In the genomic region with DNA sequence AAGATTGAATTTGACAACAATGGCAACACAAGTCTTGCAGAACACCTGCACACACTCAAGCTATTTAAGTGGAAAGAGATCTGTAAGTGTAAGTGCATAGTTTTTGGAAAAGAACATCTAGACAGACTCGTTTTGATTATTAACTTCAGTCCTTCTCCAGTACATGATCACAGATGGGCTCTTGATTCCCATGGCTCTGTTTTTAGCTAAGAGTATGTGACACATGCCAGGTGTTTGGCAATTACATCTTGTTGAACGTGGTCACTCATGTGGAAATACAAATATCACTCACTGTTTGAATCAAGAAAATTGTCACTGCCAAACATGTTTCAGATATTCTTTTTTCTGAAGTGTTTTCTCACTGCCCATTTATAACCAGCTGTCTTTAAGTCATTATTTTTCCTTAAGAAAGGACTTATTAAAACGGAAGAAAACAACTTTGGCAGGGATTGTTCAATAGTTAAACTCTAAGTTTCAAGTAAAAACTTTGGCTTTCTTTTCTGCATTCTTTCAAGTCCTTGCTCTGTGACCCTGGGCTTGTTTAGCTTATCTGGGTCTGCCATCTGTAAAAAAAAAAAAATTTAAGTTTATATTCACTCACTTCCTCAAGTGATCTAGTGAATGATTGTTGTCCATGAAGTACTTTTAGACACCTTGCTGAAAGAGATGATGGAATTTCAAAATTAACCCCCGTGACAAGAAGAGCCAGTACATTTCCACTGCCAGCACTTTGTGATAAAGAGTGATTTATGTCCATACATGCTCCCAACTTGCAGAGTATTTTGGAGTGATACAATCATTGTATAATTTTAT, we compare ENCODE assay signal across 11 cellular contexts.
A peak's percentile ranks its signal among the peaks of the same experiment; 100 is the strongest.
DNase-seq lines count a peak whose midpoint lies in the region; ATAC-seq lines count a peak whose summit lies in the region.
"Had no signal": no experiment of that assay in that cellular context is flagged by ENCODE, and none has a peak within 500 bp of the region (broad histone marks: within the 10 kb centered on the region; RNA-seq: fewer than 3 reads in every experiment).

No MANE protein-coding gene starts in this region.

- ATAC-seq in activated CD8-positive, alpha-beta T cell treated with anti-CD3 and anti-CD28 coated beads, Interleukin-2, amount 10 ng/mL, durations not matched to agents 7 days and 5 days, result no peak
- ATAC-seq in GM21619 (IDR thresholded peaks at IDR 0.05; ENCODE audit: unreplicated experiment), result no peak
- ATAC-seq: naive thymus-derived CD4-positive, alpha-beta T cell had no signal

- H3K9me3 Mint-ChIP-seq in activated CD8-positive, alpha-beta T cell treated with anti-CD3 and anti-CD28 coated beads, Interleukin-2, amount 10 ng/mL, durations not matched to agents 7 days and 5 days (ENCODE audit: insufficient read depth), result no peaks in the 10 kb centered on the region

- POLR2A ChIA-PET in activated CD8-positive, alpha-beta T cell treated with anti-CD3 and anti-CD28 coated beads, Interleukin-2, amount 10 ng/mL, durations not matched to agents 7 days and 5 days (lab: Charles Lee), result no interaction called here

- no peak overlapping the region for H3K27ac Mint-ChIP-seq in activated CD8-positive, alpha-beta T cell treated with anti-CD3 and anti-CD28 coated beads, Interleukin-2, amount 10 ng/mL, durations not matched to agents 7 days and 5 days
- H3K27ac Mint-ChIP-seq: naive thymus-derived CD4-positive, alpha-beta T cell had no signal

- no peaks in the 10 kb centered on the region for H3K4me1 Mint-ChIP-seq in activated CD8-positive, alpha-beta T cell treated with anti-CD3 and anti-CD28 coated beads, Interleukin-2, amount 10 ng/mL, durations not matched to agents 7 days and 5 days (ENCODE audit: low read depth)

- H3K27me3 Mint-ChIP-seq in activated CD8-positive, alpha-beta T cell treated with anti-CD3 and anti-CD28 coated beads, Interleukin-2, amount 10 ng/mL, durations not matched to agents 7 days and 5 days (ENCODE audit: low read depth), result no peaks in the 10 kb centered on the region
- H3K27me3 Mint-ChIP-seq: naive thymus-derived CD4-positive, alpha-beta T cell had no signal

- H3K36me3 Mint-ChIP-seq in activated CD8-positive, alpha-beta T cell treated with anti-CD3 and anti-CD28 coated beads, Interleukin-2, amount 10 ng/mL, durations not matched to agents 7 days and 5 days (ENCODE audit: low read depth), result no peaks in the 10 kb centered on the region

- DNase-seq in DMS153 (lab: John Stamatoyannopoulos, UW) (peak; percentile 64), NCI-H1092 treated with DMSO at 0.1 percent for 48 hours (lab: John Stamatoyannopoulos, UW) (peak; percentile 89), NCI-H748 (lab: John Stamatoyannopoulos, UW; ENCODE audit: unreplicated experiment) (peak; percentile 95), kidney tubule cell (ENCODE audit: low spot score) (peak; percentile 47), hypothalamus (lab: John Stamatoyannopoulos, UW) (no peak)
- no peak for DNase-seq in stimulated activated naive CD4-positive, alpha-beta T cell (lab: John Stamatoyannopoulos, UW)
- no peak for DNase-seq in activated CD8-positive, alpha-beta T cell treated with anti-CD3 and anti-CD28 coated beads, Interleukin-2, amount 10 ng/mL, durations not matched to agents 7 days and 5 days
- DNase-seq: activated T-cell treated with anti-CD3 and anti-CD28 coated beads, Interleukin-2, amount 50 U/mL, for 48 hours; NCI-H526 had no signal

- CTCF ChIA-PET in activated CD8-positive, alpha-beta T cell treated with anti-CD3 and anti-CD28 coated beads, Interleukin-2, amount 10 ng/mL, durations not matched to agents 7 days and 5 days (lab: Charles Lee), result no interaction called here

- H3K4me3 Mint-ChIP-seq in activated CD8-positive, alpha-beta T cell treated with anti-CD3 and anti-CD28 coated beads, Interleukin-2, amount 10 ng/mL, durations not matched to agents 7 days and 5 days, result no peak overlapping the region
- H3K4me3 Mint-ChIP-seq: naive thymus-derived CD4-positive, alpha-beta T cell had no signal

Comparison
In these comparisons a context has a peak if more than half of its experiments do, and no peak if none do; other contexts are left out.
1. DNase-seq: peak in DMS153 (single experiment), NCI-H1092 treated with DMSO at 0.1 percent for 48 hours (single experiment), NCI-H748 (single experiment) and kidney tubule cell (single experiment); none in hypothalamus (0 of 51), stimulated activated naive CD4-positive, alpha-beta T cell (0 of 6) and activated CD8-positive, alpha-beta T cell treated with anti-CD3 and anti-CD28 coated beads, Interleukin-2, amount 10 ng/mL, durations not matched to agents 7 days and 5 days (single experiment).